ENCODE assay signal across 9 cellular contexts in genomic region chr19:6276447-6276846, GRCh38. TPM values are rescaled to one million over a fixed set of nuclear protein-coding genes. Genes with fewer than 3 reads are reported as not detected.
DNase-seq lines count a peak whose midpoint lies in the region; ATAC-seq and TF ChIP-seq lines count a peak whose summit lies in the region.
"Had no signal": no experiment of that assay in that cellular context is flagged by ENCODE, and none has a peak within 500 bp of the region (broad histone marks: within the 10 kb centered on the region; RNA-seq: fewer than 3 reads in every experiment).

No MANE protein-coding gene starts in this region.

- H3K9me3 Mint-ChIP-seq in activated naive CD4-positive, alpha-beta T cell treated with anti-CD3 and anti-CD28 coated beads for 36 hours: no peaks in the 10 kb centered on the region
- H3K9me3 Mint-ChIP-seq in activated naive CD4-positive, alpha-beta T cell treated with anti-CD3 and anti-CD28 coated beads, Interleukin-2, amount 10 ng/mL, durations not matched to agents 7 days and 5 days: no peaks in the 10 kb centered on the region

- H3K9me3 ChIP-seq in breast epithelium (no peaks in the 10 kb centered on the region), mesodermal cell (ENCODE audit: control insufficient read depth, low read length) (no peaks in the 10 kb centered on the region)

- intact Hi-C loops in activated naive CD4-positive, alpha-beta T cell treated with anti-CD3 and anti-CD28 coated beads for 36 hours (cut with micrococcal nuclease): loop anchor here (10.0 kb wide), 1 partner anchor 228 kb away; the partner anchor contains the start of gene TUBB4A
- intact Hi-C loops in breast epithelium (cut with DNase I; ENCODE audit: low total_unique reads): no loop called here

- peak overlapping the region in 1 of 3 donors; percentile 98 for H3K4me3 ChIP-seq in breast epithelium
- no peak overlapping the region for H3K4me3 ChIP-seq in mesodermal cell (ENCODE audit: extremely low read depth, insufficient read depth, low read length, poor library complexity, severe bottlenecking)

- H3K36me3 ChIP-seq in breast epithelium (no peaks in the 10 kb centered on the region), mesodermal cell (ENCODE audit: control insufficient read depth, insufficient read depth, low read length) (peaks cover 33% of the 10 kb centered on the region)

- H3K4me1 ChIP-seq in breast epithelium (peaks cover 28 to 54% of the 10 kb centered on the region in 2 donors), mesodermal cell (ENCODE audit: control insufficient read depth, insufficient read depth, low read length, poor library complexity, severe bottlenecking) (peaks cover 68% of the 10 kb centered on the region)

- H3K27ac Mint-ChIP-seq in activated naive CD4-positive, alpha-beta T cell treated with anti-CD3 and anti-CD28 coated beads for 36 hours: peak overlapping the region; percentile 10
- no peak overlapping the region for H3K27ac Mint-ChIP-seq in activated naive CD4-positive, alpha-beta T cell treated with anti-CD3 and anti-CD28 coated beads, Interleukin-2, amount 10 ng/mL, durations not matched to agents 7 days and 5 days

- peaks cover 57% of the 10 kb centered on the region for H3K4me1 Mint-ChIP-seq in activated naive CD4-positive, alpha-beta T cell treated with anti-CD3 and anti-CD28 coated beads for 36 hours (ENCODE audit: low read depth)
- peaks cover 37% of the 10 kb centered on the region for H3K4me1 Mint-ChIP-seq in activated naive CD4-positive, alpha-beta T cell treated with anti-CD3 and anti-CD28 coated beads, Interleukin-2, amount 10 ng/mL, durations not matched to agents 7 days and 5 days

- CTCF ChIA-PET in activated naive CD4-positive, alpha-beta T cell treated with anti-CD3 and anti-CD28 coated beads for 36 hours (lab: Charles Lee): interaction anchor here (0.6 to 0.8 kb wide), 2 partner anchors 11 to 18 kb away, joined by 3 read pairs; no protein-coding TSS in a partner anchor
- CTCF ChIA-PET in activated naive CD4-positive, alpha-beta T cell treated with anti-CD3 and anti-CD28 coated beads, Interleukin-2, amount 10 ng/mL, durations not matched to agents 7 days and 5 days (lab: Charles Lee): interaction anchor here (0.7 kb wide), 1 partner anchor 149 kb away, joined by 3 read pairs; no protein-coding TSS in a partner anchor

- no peaks in the 10 kb centered on the region for H3K27me3 ChIP-seq in breast epithelium

- no peak for DNase-seq in activated naive CD4-positive, alpha-beta T cell treated with anti-CD3 and anti-CD28 coated beads for 36 hours
- DNase-seq in activated naive CD4-positive, alpha-beta T cell treated with anti-CD3 and anti-CD28 coated beads, Interleukin-2, amount 10 ng/mL, durations not matched to agents 7 days and 5 days: no peak
- DNase-seq in breast epithelium (ENCODE audit: low spot score in 2 of 2): peak in 1 of 2 donors; percentile 47
- peak; percentile 75 for DNase-seq in ureter (ENCODE audit: low spot score)
- DNase-seq in iPS-NIHi7 (ENCODE audit: extremely low spot score): no peak
- DNase-seq in 8988T: no peak

- WGBS in mesodermal cell (ENCODE audit: insufficient coverage in 2 of 2), 2 experiments: 73 to 77% methylated on average over 8 to 10 of the region's 12 CpGs

- H3K27me3 Mint-ChIP-seq in activated naive CD4-positive, alpha-beta T cell treated with anti-CD3 and anti-CD28 coated beads for 36 hours (ENCODE audit: low read depth): no peaks in the 10 kb centered on the region
- peaks cover 7% of the 10 kb centered on the region for H3K27me3 Mint-ChIP-seq in activated naive CD4-positive, alpha-beta T cell treated with anti-CD3 and anti-CD28 coated beads, Interleukin-2, amount 10 ng/mL, durations not matched to agents 7 days and 5 days

- ATAC-seq in GM21381 (IDR thresholded peaks at IDR 0.05; ENCODE audit: unreplicated experiment): no peak

- no peak for TF ChIP-seq POLR2A in breast epithelium (IDR thresholded peaks at IDR 0.05)

- no peak for TF ChIP-seq CTCF in breast epithelium (IDR thresholded peaks at IDR 0.05)

- H3K27ac ChIP-seq in breast epithelium: peak overlapping the region; percentile 8 to 83
- peak overlapping the region; percentile 53 for H3K27ac ChIP-seq in mesodermal cell (ENCODE audit: low read depth, low read length, severe bottlenecking)

- H3K4me3 Mint-ChIP-seq in activated naive CD4-positive, alpha-beta T cell treated with anti-CD3 and anti-CD28 coated beads for 36 hours: no peak overlapping the region
- no peak overlapping the region for H3K4me3 Mint-ChIP-seq in activated naive CD4-positive, alpha-beta T cell treated with anti-CD3 and anti-CD28 coated beads, Interleukin-2, amount 10 ng/mL, durations not matched to agents 7 days and 5 days

- peaks cover 8% of the 10 kb centered on the region for H3K36me3 Mint-ChIP-seq in activated naive CD4-positive, alpha-beta T cell treated with anti-CD3 and anti-CD28 coated beads for 36 hours (ENCODE audit: low read depth)
- peaks cover 5% of the 10 kb centered on the region for H3K36me3 Mint-ChIP-seq in activated naive CD4-positive, alpha-beta T cell treated with anti-CD3 and anti-CD28 coated beads, Interleukin-2, amount 10 ng/mL, durations not matched to agents 7 days and 5 days

RNA-seq across cellular contexts. Expression of gene MLLT1, which starts 3.3 kb away (rescaled TPM):
- 10 to 100 TPM; 30.6 to 31.3 TPM for total RNA-seq in activated naive CD4-positive, alpha-beta T cell treated with anti-CD3 and anti-CD28 coated beads for 36 hours
- 10 to 100 TPM; 13.6 to 16.4 (median 13.8) TPM for total RNA-seq in breast epithelium
- polyA plus RNA-seq in mesodermal cell (2013, experiment 1 of 2): 36.0 TPM
- 34.5 TPM for polyA plus RNA-seq in mesodermal cell (2013, experiment 2 of 2)
- total RNA-seq in ureter: 68.3 TPM

RNA-seq across cellular contexts. Expression of gene ACER1, which starts 57.0 kb away (rescaled TPM):
- total RNA-seq in activated naive CD4-positive, alpha-beta T cell treated with anti-CD3 and anti-CD28 coated beads for 36 hours: not detected
- total RNA-seq in breast epithelium (under 1 TPM in 1 of 3 donors, not detected in 2; 0.33 TPM), ureter (not detected)
- polyA plus RNA-seq in mesodermal cell (2013, experiment 1 of 2): not detected
- not detected for polyA plus RNA-seq in mesodermal cell (2013, experiment 2 of 2)
- total RNA-seq: temporal lobe had no signal
